Comparison of ENCODE assay signal across 18 cellular contexts in the genomic region with DNA sequence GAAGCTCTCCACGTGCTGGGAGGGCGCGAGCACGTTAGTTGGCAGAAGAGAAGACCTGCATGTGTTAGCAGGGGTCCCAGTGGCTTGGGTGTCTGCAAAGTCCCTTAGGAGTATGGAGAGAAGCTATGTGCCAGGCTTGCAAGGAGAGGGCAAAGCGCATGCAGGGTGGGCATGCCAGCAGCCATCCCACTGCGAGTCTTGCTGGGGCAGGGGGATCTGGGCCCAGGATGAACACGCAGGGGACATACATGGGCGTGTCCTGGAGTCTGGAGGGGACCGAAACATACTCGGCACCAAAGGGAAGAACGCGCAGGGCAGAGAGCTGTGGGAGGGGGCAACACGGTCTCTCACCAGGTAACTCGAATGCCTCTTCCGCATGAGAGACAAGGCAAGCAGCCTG. TPM values are rescaled to one million over a fixed set of nuclear protein-coding genes. Genes with fewer than 3 reads are reported as not detected.
A peak's percentile ranks its signal among the peaks of the same experiment; 100 is the strongest.
DNase-seq lines count a peak whose midpoint lies in the region; ATAC-seq, FAIRE-seq and TF ChIP-seq lines count a peak whose summit lies in the region.
"Had no signal": no experiment of that assay in that cellular context is flagged by ENCODE, and none has a peak within 500 bp of the region (broad histone marks: within the 10 kb centered on the region; RNA-seq: fewer than 3 reads in every experiment).

No MANE protein-coding gene starts in this region.

- H3K27me3 Mint-ChIP-seq in activated naive CD4-positive, alpha-beta T cell treated with anti-CD3 and anti-CD28 coated beads, Interleukin-2, amount 10 ng/mL, durations not matched to agents 7 days and 5 days, result no peaks in the 10 kb centered on the region
- H3K27me3 Mint-ChIP-seq in astrocyte (ENCODE audit: low read depth, unreplicated experiment), result no peaks in the 10 kb centered on the region
- no peaks in the 10 kb centered on the region for H3K27me3 Mint-ChIP-seq in stimulated activated naive B cell treated with anti-CD40 and anti-IgM and Interleukin-4, amounts not matched to agents 10 μg/mL and 1 μg/mL and 100 μg/mL, for 72 hours

- no peak overlapping the region for H3K4me2 ChIP-seq in astrocyte (ENCODE audit: low read length)

- no peak for ATAC-seq in stimulated activated naive B cell treated with anti-CD40 and anti-IgM and Interleukin-4, amounts not matched to agents 10 μg/mL and 1 μg/mL and 100 μg/mL, for 72 hours (replicated peaks)
- ATAC-seq in GM21576 (IDR thresholded peaks at IDR 0.05; ENCODE audit: unreplicated experiment), result no peak
- ATAC-seq: GM12878 had no signal

- H3K27ac ChIP-seq in astrocyte (ENCODE audit: low read depth, low read length), result no peak overlapping the region
- H3K27ac ChIP-seq: GM23248, HL-60, SJCRH30 had no signal

- H3K9ac ChIP-seq in astrocyte (ENCODE audit: low read length), result no peak overlapping the region
- H3K9ac ChIP-seq: GM23248 had no signal

- peak overlapping the region; percentile 95 for H3K27ac Mint-ChIP-seq in activated naive CD4-positive, alpha-beta T cell treated with anti-CD3 and anti-CD28 coated beads, Interleukin-2, amount 10 ng/mL, durations not matched to agents 7 days and 5 days
- H3K27ac Mint-ChIP-seq in astrocyte (ENCODE audit: unreplicated experiment), result peak overlapping the region; percentile 62
- H3K27ac Mint-ChIP-seq in stimulated activated naive B cell treated with anti-CD40 and anti-IgM and Interleukin-4, amounts not matched to agents 10 μg/mL and 1 μg/mL and 100 μg/mL, for 72 hours, result peak overlapping the region; percentile 39

- H3K36me3 ChIP-seq in astrocyte (ENCODE audit: insufficient read depth, low read length), result peaks cover 24% of the 10 kb centered on the region

- in situ Hi-C loops in GM13977 (cut with MboI; ENCODE audit: low pct_unique_long_range_greater_than_20kb, low sequenced_read_pairs, unreplicated experiment), result no loop called here

- H4K20me1 ChIP-seq in astrocyte (ENCODE audit: insufficient read depth, low read length), result peaks cover 39% of the 10 kb centered on the region

- TF ChIP-seq CTCF in GM13977 (IDR thresholded peaks at IDR 0.05; ENCODE audit: extremely low read depth, insufficient read depth, missing control alignments) (no peak), astrocyte (IDR thresholded peaks at IDR 0.05; ENCODE audit: insufficient read depth, low read depth, low read length) (no peak)

- no peak for DNase-seq in activated naive CD4-positive, alpha-beta T cell treated with anti-CD3 and anti-CD28 coated beads, Interleukin-2, amount 10 ng/mL, durations not matched to agents 7 days and 5 days
- no peak for DNase-seq in activated naive CD4-positive, alpha-beta T cell treated with anti-CD3 and anti-CD28 coated beads, Interleukin-2, amount 50 U/mL, for 16 hours
- DNase-seq in GM13977 (ENCODE audit: low spot score) (peak; percentile 12), astrocyte (ENCODE audit: low read depth) (no peak), putamen (ENCODE audit: low spot score) (no peak)
- no peak for DNase-seq in stimulated activated naive B cell treated with anti-CD40 and anti-IgM and Interleukin-4, amounts not matched to agents 10 μg/mL and 1 μg/mL and 100 μg/mL, for 72 hours
- DNase-seq: C1 segment of cervical spinal cord, Calu3, DMS79, GM23248, NCI-H1436 treated with DMSO at 0.1 percent for 48 hours, NCI-H2081 treated with DMSO at 0.1 percent for 48 hours, NCI-H524, SJCRH30 had no signal

- peaks cover 34% of the 10 kb centered on the region for H3K4me1 Mint-ChIP-seq in activated naive CD4-positive, alpha-beta T cell treated with anti-CD3 and anti-CD28 coated beads, Interleukin-2, amount 10 ng/mL, durations not matched to agents 7 days and 5 days
- peaks cover 8% of the 10 kb centered on the region for H3K4me1 Mint-ChIP-seq in astrocyte (ENCODE audit: low read depth, unreplicated experiment)
- H3K4me1 Mint-ChIP-seq in stimulated activated naive B cell treated with anti-CD40 and anti-IgM and Interleukin-4, amounts not matched to agents 10 μg/mL and 1 μg/mL and 100 μg/mL, for 72 hours, result peaks cover 24 to 38% of the 10 kb centered on the region in 2 donors

- no peak overlapping the region for H3K4me3 Mint-ChIP-seq in activated naive CD4-positive, alpha-beta T cell treated with anti-CD3 and anti-CD28 coated beads, Interleukin-2, amount 10 ng/mL, durations not matched to agents 7 days and 5 days
- no peak overlapping the region for H3K4me3 Mint-ChIP-seq in astrocyte (ENCODE audit: unreplicated experiment)
- H3K4me3 Mint-ChIP-seq in stimulated activated naive B cell treated with anti-CD40 and anti-IgM and Interleukin-4, amounts not matched to agents 10 μg/mL and 1 μg/mL and 100 μg/mL, for 72 hours, result no peak overlapping the region

- H3K27me3 ChIP-seq in astrocyte (ENCODE audit: insufficient read depth, low read length), result no peaks in the 10 kb centered on the region
- H3K27me3 ChIP-seq: SJCRH30 had no signal

- no peak overlapping the region for H2AFZ ChIP-seq in astrocyte (ENCODE audit: low read depth, low read length)
- H2AFZ ChIP-seq: GM23248 had no signal

- H3K36me3 Mint-ChIP-seq in activated naive CD4-positive, alpha-beta T cell treated with anti-CD3 and anti-CD28 coated beads, Interleukin-2, amount 10 ng/mL, durations not matched to agents 7 days and 5 days, result peaks cover 48% of the 10 kb centered on the region
- H3K36me3 Mint-ChIP-seq in astrocyte (ENCODE audit: low read depth, unreplicated experiment), result peaks cover 20% of the 10 kb centered on the region
- H3K36me3 Mint-ChIP-seq in stimulated activated naive B cell treated with anti-CD40 and anti-IgM and Interleukin-4, amounts not matched to agents 10 μg/mL and 1 μg/mL and 100 μg/mL, for 72 hours, result peaks cover 28 to 67% of the 10 kb centered on the region in 2 donors

- no peaks in the 10 kb centered on the region for H3K9me3 ChIP-seq in astrocyte (ENCODE audit: insufficient read depth, low read depth, low read length)
- H3K9me3 ChIP-seq: SJCRH30 had no signal

- H3K4me3 ChIP-seq in astrocyte (ENCODE audit: insufficient read depth, low read depth, low read length), result no peak overlapping the region
- H3K4me3 ChIP-seq: GM12878, GM23248, SJCRH30 had no signal

- CTCF ChIA-PET in activated naive CD4-positive, alpha-beta T cell treated with anti-CD3 and anti-CD28 coated beads, Interleukin-2, amount 10 ng/mL, durations not matched to agents 7 days and 5 days (lab: Charles Lee), result interaction anchor here (1.3 to 7.9 kb wide), 3 partner anchors 43 to 77 kb away, joined by 6 to 108 read pairs (median 6); partner anchors contain the start of genes BICD2 and IPPK

- FAIRE-seq in astrocyte (lab: Jason Lieb, UNC), result no peak
- FAIRE-seq: GM12878, GM19239 had no signal

- no peaks in the 10 kb centered on the region for H3K4me1 ChIP-seq in astrocyte (ENCODE audit: insufficient read depth, low read length)
- H3K4me1 ChIP-seq: SJCRH30 had no signal

- no peaks in the 10 kb centered on the region for H3K9me3 Mint-ChIP-seq in activated naive CD4-positive, alpha-beta T cell treated with anti-CD3 and anti-CD28 coated beads, Interleukin-2, amount 10 ng/mL, durations not matched to agents 7 days and 5 days
- H3K9me3 Mint-ChIP-seq in astrocyte (ENCODE audit: unreplicated experiment), result no peaks in the 10 kb centered on the region
- H3K9me3 Mint-ChIP-seq in stimulated activated naive B cell treated with anti-CD40 and anti-IgM and Interleukin-4, amounts not matched to agents 10 μg/mL and 1 μg/mL and 100 μg/mL, for 72 hours, result no peaks in the 10 kb centered on the region

- H3K79me2 ChIP-seq in astrocyte (ENCODE audit: insufficient read depth, low read length), result no peaks in the 10 kb centered on the region

RNA-seq across cellular contexts. Expression of gene IPPK, which starts 43.6 kb away (rescaled TPM):
- 11.3 and 14.1 TPM in 2 replicates for total RNA-seq in astrocyte

RNA-seq across cellular contexts. Expression of gene BICD2, which starts 51.1 kb away (rescaled TPM):
- 45.9 and 48.2 TPM in 2 replicates for total RNA-seq in astrocyte

Comparison
In these comparisons a context has a peak if more than half of its experiments do, and no peak if none do; other contexts are left out.
1. H3K27ac Mint-ChIP-seq: peak in every context shown above with its lines; median percentile 95 in activated naive CD4-positive, alpha-beta T cell treated with anti-CD3 and anti-CD28 coated beads, Interleukin-2, amount 10 ng/mL, durations not matched to agents 7 days and 5 days; 62 in astrocyte; 39 in stimulated activated naive B cell treated with anti-CD40 and anti-IgM and Interleukin-4, amounts not matched to agents 10 μg/mL and 1 μg/mL and 100 μg/mL, for 72 hours.